1 cellular context compared by ENCODE assay signal in the genomic region with DNA sequence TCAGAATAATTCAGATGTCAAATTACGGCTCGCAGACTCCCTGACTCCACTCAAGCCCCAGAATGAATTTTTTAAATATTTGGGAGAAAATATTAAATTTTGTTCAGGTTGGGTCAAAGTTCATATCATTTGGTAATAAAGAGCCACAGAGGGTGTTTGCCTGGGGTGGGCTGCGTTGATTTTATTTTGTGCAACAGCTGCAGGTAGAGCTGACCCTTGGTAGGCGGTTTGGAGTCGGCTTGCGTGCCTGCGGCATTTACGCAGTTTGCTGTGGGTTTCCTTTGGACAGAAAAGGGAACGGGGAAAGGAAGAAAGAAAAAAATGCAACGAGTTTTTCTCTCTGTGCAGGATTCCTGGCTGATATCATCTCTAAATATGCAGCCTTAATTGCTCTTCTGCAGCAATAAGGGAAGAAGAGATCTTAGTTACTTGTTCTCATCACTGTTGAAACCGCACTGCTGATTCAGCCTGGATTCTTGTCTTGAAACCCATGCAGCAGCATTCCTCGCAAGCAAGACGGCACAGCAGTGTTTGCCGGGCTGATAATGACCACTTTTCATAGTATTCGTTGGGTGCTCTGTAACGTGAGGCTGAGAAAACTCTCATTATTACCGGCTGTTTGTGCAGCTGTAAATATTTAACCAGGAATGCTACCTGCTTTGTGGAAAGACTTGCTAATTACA.
TF ChIP-seq lines count a peak whose summit lies in the region.

No MANE protein-coding gene starts in this region.

TF ChIP-seq in HepG2, 621 proteins besides CTCF, POLR2A, EP300 and RAD21 (continued from another document and continues in another):
- TF ChIP-seq ZNF614 (CRISPR knock-in tag; IDR thresholded peaks at IDR 0.05; ENCODE audit: borderline replicate concordance) (peak; percentile 66; the same call in 1 of the 2 replicates), ZNF543 (CRISPR knock-in tag; IDR thresholded peaks at IDR 0.05) (no peak), MTERF4 (CRISPR knock-in tag; IDR thresholded peaks at IDR 0.05) (no peak), ZFYVE20 (CRISPR knock-in tag; IDR thresholded peaks at IDR 0.05; ENCODE audit: borderline replicate concordance, low read depth) (no peak), ETV5 (CRISPR knock-in tag; IDR thresholded peaks at IDR 0.05; ENCODE audit: borderline replicate concordance) (0 out of 2 replicates have a peak, but pooled peaks have one; percentile 22), KDM1A (CRISPR knock-in tag; IDR thresholded peaks at IDR 0.05) (no peak), CREM (IDR thresholded peaks at IDR 0.05) (0 out of 2 replicates have a peak, but pooled peaks have one; percentile 14), CREM (CRISPR knock-in tag; IDR thresholded peaks at IDR 0.05) (no peak), ZBTB38 (CRISPR knock-in tag; IDR thresholded peaks at IDR 0.05) (0 out of 2 replicates have a peak, but pooled peaks have one; percentile 58), ZNF660 (CRISPR knock-in tag; IDR thresholded peaks at IDR 0.05; ENCODE audit: borderline replicate concordance, low read depth) (no peak), ZNF430 (CRISPR knock-in tag; IDR thresholded peaks at IDR 0.05) (no peak), ASH2L (IDR thresholded peaks at IDR 0.05; ENCODE audit: insufficient read length, low read depth, low read length) (no peak), POGK (CRISPR knock-in tag; conservative IDR thresholded peaks at IDR 0.05) (no peak), SNAI1 (CRISPR knock-in tag; IDR thresholded peaks at IDR 0.05; ENCODE audit: borderline replicate concordance) (no peak), HMGA1 (CRISPR knock-in tag; conservative IDR thresholded peaks at IDR 0.05) (no peak), AHDC1 (CRISPR knock-in tag; IDR thresholded peaks at IDR 0.05; ENCODE audit: borderline replicate concordance) (peak; percentile 14; the same call in 1 of the 2 replicates), NFIC (IDR thresholded peaks at IDR 0.05; ENCODE audit: low read length) (no peak), NCOR1 (IDR thresholded peaks at IDR 0.05; ENCODE audit: borderline replicate concordance, low read length) (peak; percentile 27), ARNTL (CRISPR knock-in tag; IDR thresholded peaks at IDR 0.05) (no peak), HOXD1 (CRISPR knock-in tag; IDR thresholded peaks at IDR 0.05) (no peak), SRY (CRISPR knock-in tag; IDR thresholded peaks at IDR 0.05) (no peak), HIVEP1 (CRISPR knock-in tag; IDR thresholded peaks at IDR 0.05) (no peak), SMC3 (IDR thresholded peaks at IDR 0.05; ENCODE audit: low read length) (no peak), ZNF567 (CRISPR knock-in tag; IDR thresholded peaks at IDR 0.05; ENCODE audit: borderline replicate concordance) (no peak), ZNF816 (CRISPR knock-in tag; IDR thresholded peaks at IDR 0.05; ENCODE audit: borderline replicate concordance) (no peak), YEATS4 (CRISPR knock-in tag; IDR thresholded peaks at IDR 0.05; ENCODE audit: borderline replicate concordance) (peak; percentile 47; the same call in 1 of the 2 replicates), HMG20A (CRISPR knock-in tag; IDR thresholded peaks at IDR 0.05; ENCODE audit: borderline replicate concordance) (peak; percentile 39; the same call in 1 of the 2 replicates), MED1 (CRISPR knock-in tag; IDR thresholded peaks at IDR 0.05) (0 out of 2 replicates have a peak, but pooled peaks have one; percentile 51), ZNF878 (CRISPR knock-in tag; IDR thresholded peaks at IDR 0.05) (0 out of 2 replicates have a peak, but pooled peaks have one; percentile 22), TRIM22 (IDR thresholded peaks at IDR 0.05) (no peak), ZNF232 (CRISPR knock-in tag; IDR thresholded peaks at IDR 0.05; ENCODE audit: borderline replicate concordance) (no peak), CSRNP1 (CRISPR knock-in tag; IDR thresholded peaks at IDR 0.05) (0 out of 2 replicates have a peak, but pooled peaks have one; percentile 63), RXRA (CRISPR knock-in tag; IDR thresholded peaks at IDR 0.05) (no peak), MAF1 (CRISPR knock-in tag; IDR thresholded peaks at IDR 0.05; ENCODE audit: borderline replicate concordance) (no peak), SMARCC2 (IDR thresholded peaks at IDR 0.05) (no peak), ZSCAN25 (CRISPR knock-in tag; IDR thresholded peaks at IDR 0.05) (no peak), SNAPC2 (CRISPR knock-in tag; IDR thresholded peaks at IDR 0.05) (no peak), RFXANK (CRISPR knock-in tag; IDR thresholded peaks at IDR 0.05) (peak; percentile 18; the same call in 1 of the 2 replicates), ERF (CRISPR knock-in tag; IDR thresholded peaks at IDR 0.05) (no peak), ZNF121 (CRISPR knock-in tag; IDR thresholded peaks at IDR 0.05) (no peak), GFI1 (CRISPR knock-in tag; IDR thresholded peaks at IDR 0.05; ENCODE audit: borderline replicate concordance) (peak; percentile 33; the same call in 1 of the 2 replicates)
- TF ChIP-seq, protein P1, sequence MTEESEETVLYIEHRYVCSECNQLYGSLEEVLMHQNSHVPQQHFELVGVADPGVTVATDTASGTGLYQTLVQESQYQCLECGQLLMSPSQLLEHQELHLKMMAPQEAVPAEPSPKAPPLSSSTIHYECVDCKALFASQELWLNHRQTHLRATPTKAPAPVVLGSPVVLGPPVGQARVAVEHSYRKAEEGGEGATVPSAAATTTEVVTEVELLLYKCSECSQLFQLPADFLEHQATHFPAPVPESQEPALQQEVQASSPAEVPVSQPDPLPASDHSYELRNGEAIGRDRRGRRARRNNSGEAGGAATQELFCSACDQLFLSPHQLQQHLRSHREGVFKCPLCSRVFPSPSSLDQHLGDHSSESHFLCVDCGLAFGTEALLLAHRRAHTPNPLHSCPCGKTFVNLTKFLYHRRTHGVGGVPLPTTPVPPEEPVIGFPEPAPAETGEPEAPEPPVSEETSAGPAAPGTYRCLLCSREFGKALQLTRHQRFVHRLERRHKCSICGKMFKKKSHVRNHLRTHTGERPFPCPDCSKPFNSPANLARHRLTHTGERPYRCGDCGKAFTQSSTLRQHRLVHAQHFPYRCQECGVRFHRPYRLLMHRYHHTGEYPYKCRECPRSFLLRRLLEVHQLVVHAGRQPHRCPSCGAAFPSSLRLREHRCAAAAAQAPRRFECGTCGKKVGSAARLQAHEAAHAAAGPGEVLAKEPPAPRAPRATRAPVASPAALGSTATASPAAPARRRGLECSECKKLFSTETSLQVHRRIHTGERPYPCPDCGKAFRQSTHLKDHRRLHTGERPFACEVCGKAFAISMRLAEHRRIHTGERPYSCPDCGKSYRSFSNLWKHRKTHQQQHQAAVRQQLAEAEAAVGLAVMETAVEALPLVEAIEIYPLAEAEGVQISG (CRISPR knock-in tag; IDR thresholded peaks at IDR 0.05), result peak; percentile 35; the same call in 1 of the 2 replicates
- TF ChIP-seq, protein P2, sequence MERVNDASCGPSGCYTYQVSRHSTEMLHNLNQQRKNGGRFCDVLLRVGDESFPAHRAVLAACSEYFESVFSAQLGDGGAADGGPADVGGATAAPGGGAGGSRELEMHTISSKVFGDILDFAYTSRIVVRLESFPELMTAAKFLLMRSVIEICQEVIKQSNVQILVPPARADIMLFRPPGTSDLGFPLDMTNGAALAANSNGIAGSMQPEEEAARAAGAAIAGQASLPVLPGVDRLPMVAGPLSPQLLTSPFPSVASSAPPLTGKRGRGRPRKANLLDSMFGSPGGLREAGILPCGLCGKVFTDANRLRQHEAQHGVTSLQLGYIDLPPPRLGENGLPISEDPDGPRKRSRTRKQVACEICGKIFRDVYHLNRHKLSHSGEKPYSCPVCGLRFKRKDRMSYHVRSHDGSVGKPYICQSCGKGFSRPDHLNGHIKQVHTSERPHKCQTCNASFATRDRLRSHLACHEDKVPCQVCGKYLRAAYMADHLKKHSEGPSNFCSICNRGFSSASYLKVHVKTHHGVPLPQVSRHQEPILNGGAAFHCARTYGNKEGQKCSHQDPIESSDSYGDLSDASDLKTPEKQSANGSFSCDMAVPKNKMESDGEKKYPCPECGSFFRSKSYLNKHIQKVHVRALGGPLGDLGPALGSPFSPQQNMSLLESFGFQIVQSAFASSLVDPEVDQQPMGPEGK (CRISPR knock-in tag; IDR thresholded peaks at IDR 0.05), result 0 out of 2 replicates have a peak, but pooled peaks have one; percentile 5
- TF ChIP-seq, protein P3, sequence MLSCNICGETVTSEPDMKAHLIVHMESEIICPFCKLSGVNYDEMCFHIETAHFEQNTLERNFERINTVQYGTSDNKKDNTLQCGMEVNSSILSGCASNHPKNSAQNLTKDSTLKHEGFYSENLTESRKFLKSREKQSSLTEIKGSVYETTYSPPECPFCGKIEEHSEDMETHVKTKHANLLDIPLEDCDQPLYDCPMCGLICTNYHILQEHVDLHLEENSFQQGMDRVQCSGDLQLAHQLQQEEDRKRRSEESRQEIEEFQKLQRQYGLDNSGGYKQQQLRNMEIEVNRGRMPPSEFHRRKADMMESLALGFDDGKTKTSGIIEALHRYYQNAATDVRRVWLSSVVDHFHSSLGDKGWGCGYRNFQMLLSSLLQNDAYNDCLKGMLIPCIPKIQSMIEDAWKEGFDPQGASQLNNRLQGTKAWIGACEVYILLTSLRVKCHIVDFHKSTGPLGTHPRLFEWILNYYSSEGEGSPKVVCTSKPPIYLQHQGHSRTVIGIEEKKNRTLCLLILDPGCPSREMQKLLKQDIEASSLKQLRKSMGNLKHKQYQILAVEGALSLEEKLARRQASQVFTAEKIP (CRISPR knock-in tag; IDR thresholded peaks at IDR 0.05; ENCODE audit: borderline replicate concordance), result no peak
